ENCODE assay signal across 2 cellular contexts in the genomic region with DNA sequence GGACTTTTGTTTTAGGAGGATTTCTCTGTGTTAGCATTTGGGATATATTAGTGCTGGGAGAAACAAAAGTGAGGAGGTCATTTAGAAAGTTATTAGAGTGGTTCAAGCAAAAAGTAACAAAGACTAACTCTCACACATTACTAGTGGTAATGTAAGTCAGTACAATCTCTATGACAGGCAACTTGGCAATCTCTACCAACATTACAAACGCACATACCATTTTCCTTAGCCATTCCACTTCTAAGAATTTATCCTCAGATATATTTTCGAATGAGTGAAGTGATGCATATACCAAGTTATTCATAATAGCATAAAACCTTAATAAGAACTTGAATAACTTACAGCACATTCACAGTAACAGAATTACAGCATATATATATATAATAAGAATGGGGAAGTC.
TF ChIP-seq lines count a peak whose summit lies in the region.

No MANE protein-coding gene starts in this region.

TF ChIP-seq in HepG2, 621 proteins besides CTCF, POLR2A, EP300 and RAD21 (continued from another document):
- TF ChIP-seq, protein P1, sequence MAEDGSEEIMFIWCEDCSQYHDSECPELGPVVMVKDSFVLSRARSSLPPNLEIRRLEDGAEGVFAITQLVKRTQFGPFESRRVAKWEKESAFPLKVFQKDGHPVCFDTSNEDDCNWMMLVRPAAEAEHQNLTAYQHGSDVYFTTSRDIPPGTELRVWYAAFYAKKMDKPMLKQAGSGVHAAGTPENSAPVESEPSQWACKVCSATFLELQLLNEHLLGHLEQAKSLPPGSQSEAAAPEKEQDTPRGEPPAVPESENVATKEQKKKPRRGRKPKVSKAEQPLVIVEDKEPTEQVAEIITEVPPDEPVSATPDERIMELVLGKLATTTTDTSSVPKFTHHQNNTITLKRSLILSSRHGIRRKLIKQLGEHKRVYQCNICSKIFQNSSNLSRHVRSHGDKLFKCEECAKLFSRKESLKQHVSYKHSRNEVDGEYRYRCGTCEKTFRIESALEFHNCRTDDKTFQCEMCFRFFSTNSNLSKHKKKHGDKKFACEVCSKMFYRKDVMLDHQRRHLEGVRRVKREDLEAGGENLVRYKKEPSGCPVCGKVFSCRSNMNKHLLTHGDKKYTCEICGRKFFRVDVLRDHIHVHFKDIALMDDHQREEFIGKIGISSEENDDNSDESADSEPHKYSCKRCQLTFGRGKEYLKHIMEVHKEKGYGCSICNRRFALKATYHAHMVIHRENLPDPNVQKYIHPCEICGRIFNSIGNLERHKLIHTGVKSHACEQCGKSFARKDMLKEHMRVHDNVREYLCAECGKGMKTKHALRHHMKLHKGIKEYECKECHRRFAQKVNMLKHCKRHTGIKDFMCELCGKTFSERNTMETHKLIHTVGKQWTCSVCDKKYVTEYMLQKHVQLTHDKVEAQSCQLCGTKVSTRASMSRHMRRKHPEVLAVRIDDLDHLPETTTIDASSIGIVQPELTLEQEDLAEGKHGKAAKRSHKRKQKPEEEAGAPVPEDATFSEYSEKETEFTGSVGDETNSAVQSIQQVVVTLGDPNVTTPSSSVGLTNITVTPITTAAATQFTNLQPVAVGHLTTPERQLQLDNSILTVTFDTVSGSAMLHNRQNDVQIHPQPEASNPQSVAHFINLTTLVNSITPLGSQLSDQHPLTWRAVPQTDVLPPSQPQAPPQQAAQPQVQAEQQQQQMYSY (CRISPR knock-in tag; IDR thresholded peaks at IDR 0.05): no peak
- TF ChIP-seq ZNF776 (CRISPR knock-in tag; IDR thresholded peaks at IDR 0.05) (no peak), HMGXB3 (CRISPR knock-in tag; IDR thresholded peaks at IDR 0.05; ENCODE audit: borderline replicate concordance) (no peak), ZNF10 (CRISPR knock-in tag; IDR thresholded peaks at IDR 0.05; ENCODE audit: borderline replicate concordance, low read depth) (no peak), REL (CRISPR knock-in tag; conservative IDR thresholded peaks at IDR 0.05) (no peak), JUNB (CRISPR knock-in tag; IDR thresholded peaks at IDR 0.05; ENCODE audit: borderline replicate concordance) (no peak), ZKSCAN1 (IDR thresholded peaks at IDR 0.05; ENCODE audit: low read length) (no peak), ZFP82 (CRISPR knock-in tag; IDR thresholded peaks at IDR 0.05; ENCODE audit: borderline replicate concordance) (no peak), NRL (CRISPR knock-in tag; IDR thresholded peaks at IDR 0.05; ENCODE audit: borderline replicate concordance) (no peak), ZMAT3 (CRISPR knock-in tag; conservative IDR thresholded peaks at IDR 0.05) (no peak), ZNF543 (CRISPR knock-in tag; IDR thresholded peaks at IDR 0.05) (no peak), ATAD3A (CRISPR knock-in tag; IDR thresholded peaks at IDR 0.05) (no peak), HOXA5 (CRISPR knock-in tag; IDR thresholded peaks at IDR 0.05) (no peak), POGZ (CRISPR knock-in tag; IDR thresholded peaks at IDR 0.05) (no peak)
- TF ChIP-seq, protein P2, sequence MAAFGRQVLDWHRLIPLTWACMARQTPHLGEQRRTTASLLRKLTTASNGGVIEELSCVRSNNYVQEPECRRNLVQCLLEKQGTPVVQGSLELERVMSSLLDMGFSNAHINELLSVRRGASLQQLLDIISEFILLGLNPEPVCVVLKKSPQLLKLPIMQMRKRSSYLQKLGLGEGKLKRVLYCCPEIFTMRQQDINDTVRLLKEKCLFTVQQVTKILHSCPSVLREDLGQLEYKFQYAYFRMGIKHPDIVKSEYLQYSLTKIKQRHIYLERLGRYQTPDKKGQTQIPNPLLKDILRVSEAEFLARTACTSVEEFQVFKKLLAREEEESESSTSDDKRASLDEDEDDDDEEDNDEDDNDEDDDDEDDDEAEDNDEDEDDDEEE (CRISPR knock-in tag; IDR thresholded peaks at IDR 0.05): no peak
TF ChIP-seq in HepG2: peak in this region for 0.

TF ChIP-seq in IMR-90, 13 proteins besides CTCF, POLR2A, EP300 and RAD21 (continued from another document):
- no peak for TF ChIP-seq NFE2L2 (IDR thresholded peaks at IDR 0.05; ENCODE audit: low read depth, low read length)
- no peak for TF ChIP-seq CHD1 (IDR thresholded peaks at IDR 0.05; ENCODE audit: low read depth, low read length)
- no peak for TF ChIP-seq RCOR1 (IDR thresholded peaks at IDR 0.05; ENCODE audit: insufficient replicate concordance, low read length)
- TF ChIP-seq CEBPB (IDR thresholded peaks at IDR 0.05; ENCODE audit: low read depth, low read length): no peak
- TF ChIP-seq, protein P3, sequence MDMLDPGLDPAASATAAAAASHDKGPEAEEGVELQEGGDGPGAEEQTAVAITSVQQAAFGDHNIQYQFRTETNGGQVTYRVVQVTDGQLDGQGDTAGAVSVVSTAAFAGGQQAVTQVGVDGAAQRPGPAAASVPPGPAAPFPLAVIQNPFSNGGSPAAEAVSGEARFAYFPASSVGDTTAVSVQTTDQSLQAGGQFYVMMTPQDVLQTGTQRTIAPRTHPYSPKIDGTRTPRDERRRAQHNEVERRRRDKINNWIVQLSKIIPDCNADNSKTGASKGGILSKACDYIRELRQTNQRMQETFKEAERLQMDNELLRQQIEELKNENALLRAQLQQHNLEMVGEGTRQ (IDR thresholded peaks at IDR 0.05; ENCODE audit: low read depth, low read length): no peak
- TF ChIP-seq MAFK (IDR thresholded peaks at IDR 0.05; ENCODE audit: low read depth, low read length): no peak
- TF ChIP-seq MAZ (IDR thresholded peaks at IDR 0.05; ENCODE audit: borderline replicate concordance, low read depth, low read length): no peak
